In the genomic region with DNA sequence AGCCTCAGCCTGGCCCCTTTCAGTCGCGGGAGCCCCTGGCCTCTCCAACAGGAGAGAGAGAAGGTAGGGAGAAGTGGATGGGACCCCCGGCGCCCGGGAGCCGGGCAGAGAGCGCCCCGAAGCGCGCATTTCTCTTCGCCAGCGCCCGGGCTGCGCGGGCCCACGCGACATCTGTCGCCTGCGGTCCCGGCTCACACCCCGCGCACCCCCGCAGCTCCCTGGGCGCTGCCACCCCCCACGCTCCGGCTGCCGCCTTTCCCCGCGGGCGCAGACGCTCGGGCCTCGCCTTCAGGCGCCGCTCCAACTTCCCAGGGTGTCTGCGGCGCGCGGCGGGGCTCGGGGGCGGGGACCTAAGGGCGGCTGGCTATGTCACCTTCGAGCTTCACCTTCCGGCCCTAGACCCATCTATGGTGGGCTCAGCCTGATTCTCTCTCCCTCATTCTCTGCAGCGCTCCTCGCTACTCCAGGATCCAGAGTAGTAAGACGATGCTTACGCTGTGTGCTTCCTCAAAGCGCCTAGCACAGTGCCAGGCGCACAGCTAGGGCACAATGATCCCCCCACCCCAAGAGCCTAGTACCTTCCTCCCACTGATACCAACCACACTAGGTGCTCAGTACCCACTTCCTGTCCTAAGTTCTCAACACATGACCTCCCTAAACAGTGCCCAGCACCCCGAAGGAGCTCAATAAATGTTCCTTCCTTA, we compare ENCODE assay signal across 8 cellular contexts. TPM values are rescaled to one million over a fixed set of nuclear protein-coding genes. Genes with fewer than 3 reads are reported as not detected.
A peak's percentile ranks its signal among the peaks of the same experiment; 100 is the strongest.
DNase-seq lines count a peak whose midpoint lies in the region; ATAC-seq and TF ChIP-seq lines count a peak whose summit lies in the region.

No MANE protein-coding gene starts in this region.

- H3K4me1 ChIP-seq in mesodermal cell (ENCODE audit: control insufficient read depth, insufficient read depth, low read length, poor library complexity, severe bottlenecking) = peaks cover 30% of the 10 kb centered on the region

- DNase-seq in BJ (ENCODE audit: low read depth) (no peak), H7 (peak; percentile 62), NOMO-1 treated with dmso at 0.1 percent for 144 hours (lab: John Stamatoyannopoulos, UW; ENCODE audit: unreplicated experiment) (no peak)
- DNase-seq in activated naive CD8-positive, alpha-beta T cell treated with anti-CD3 and anti-CD28 coated beads for 36 hours = peak; percentile 30
- DNase-seq in stimulated activated naive CD4-positive, alpha-beta T cell treated with Interleukin-2 at 50 U/mL for 16 hours (lab: John Stamatoyannopoulos, UW) = no peak

- no peaks in the 10 kb centered on the region for H3K9me3 ChIP-seq in mesodermal cell (ENCODE audit: control insufficient read depth, low read length)

- CTCF ChIA-PET in BJ (lab: Yijun Ruan, JAX) = interaction anchor here (1.1 to 3.8 kb wide), 6 partner anchors 9 to 175 kb away, joined by 3 to 55 read pairs (median 6); no protein-coding TSS in a partner anchor

- no peak for TF ChIP-seq CTCF in BJ (IDR thresholded peaks at IDR 0.05; ENCODE audit: insufficient read depth, low read depth, low read length)

- peaks cover 51% of the 10 kb centered on the region for H3K27me3 ChIP-seq in BJ (ENCODE audit: control insufficient read depth, insufficient read depth, low read length)
- peaks cover 68% of the 10 kb centered on the region for H3K27me3 ChIP-seq in H7 (ENCODE audit: control insufficient read depth, insufficient read depth, low read length)

- peaks cover 86% of the 10 kb centered on the region for H3K27me3 Mint-ChIP-seq in activated naive CD8-positive, alpha-beta T cell treated with anti-CD3 and anti-CD28 coated beads for 36 hours

- 0 out of 2 replicates have a peak overlapping the region, but pooled peaks have one; percentile 8 for H3K4me3 ChIP-seq in BJ (ENCODE audit: low read depth, low read length)
- peak overlapping the region; percentile 71 for H3K4me3 ChIP-seq in H7 (ENCODE audit: insufficient read depth, low read depth, low read length)
- peak overlapping the region; percentile 27 for H3K4me3 ChIP-seq in mesodermal cell (ENCODE audit: extremely low read depth, insufficient read depth, low read length, poor library complexity, severe bottlenecking)

- no peaks in the 10 kb centered on the region for H3K36me3 ChIP-seq in BJ (ENCODE audit: control insufficient read depth, insufficient read depth, low read length)
- no peaks in the 10 kb centered on the region for H3K36me3 ChIP-seq in H7 (replicated peaks; ENCODE audit: control insufficient read depth, insufficient read depth, low read length)
- H3K36me3 ChIP-seq in mesodermal cell (ENCODE audit: control insufficient read depth, insufficient read depth, low read length) = no peaks in the 10 kb centered on the region

- H3K27ac ChIP-seq in mesodermal cell (ENCODE audit: low read depth, low read length, severe bottlenecking) = no peak overlapping the region

- H3K4me3 Mint-ChIP-seq in activated naive CD8-positive, alpha-beta T cell treated with anti-CD3 and anti-CD28 coated beads for 36 hours = peak overlapping the region; percentile 81

- WGBS in mesodermal cell (ENCODE audit: insufficient coverage in 2 of 2), 2 experiments = 2 to 4% methylated on average over 38 to 50 of the region's 52 CpGs

- H3K36me3 Mint-ChIP-seq in activated naive CD8-positive, alpha-beta T cell treated with anti-CD3 and anti-CD28 coated beads for 36 hours = no peaks in the 10 kb centered on the region

- no peaks in the 10 kb centered on the region for H3K9me3 Mint-ChIP-seq in activated naive CD8-positive, alpha-beta T cell treated with anti-CD3 and anti-CD28 coated beads for 36 hours

- peaks cover 25% of the 10 kb centered on the region for H3K4me1 Mint-ChIP-seq in activated naive CD8-positive, alpha-beta T cell treated with anti-CD3 and anti-CD28 coated beads for 36 hours

- POLR2A ChIA-PET in BJ (lab: Charles Lee) = no interaction called here

- no peak overlapping the region for H3K27ac Mint-ChIP-seq in activated naive CD8-positive, alpha-beta T cell treated with anti-CD3 and anti-CD28 coated beads for 36 hours

- ATAC-seq in HG02981 (IDR thresholded peaks at IDR 0.05; ENCODE audit: unreplicated experiment) (no peak), GM21528 (IDR thresholded peaks at IDR 0.05; ENCODE audit: low FRiP score, unreplicated experiment) (no peak)

RNA-seq across cellular contexts. Expression of a gene that starts 1.6 kb away (rescaled TPM):
- polyA plus RNA-seq in BJ (2011; rRNA removed) = 0.02 TPM in 1 of 2 replicates, not detected in the other
- not detected in 2 replicates for polyA minus RNA-seq in BJ (2011; rRNA and poly(A)+ RNA removed)
- total RNA-seq in H7 (2014; rRNA removed; shearing (Covaris generic)) = 0.33 and 0.59 TPM in 2 replicates
- total RNA-seq in activated naive CD8-positive, alpha-beta T cell treated with anti-CD3 and anti-CD28 coated beads for 36 hours = not detected
- polyA plus RNA-seq in mesodermal cell (2013, experiment 1 of 2) = 0.22 TPM
- 0.05 TPM for polyA plus RNA-seq in mesodermal cell (2013, experiment 2 of 2)

RNA-seq across cellular contexts. Expression of a gene that starts 31.1 kb away (rescaled TPM):
- polyA plus RNA-seq in BJ (2011; rRNA removed) = 23.2 and 27.3 TPM in 2 replicates
- 32.7 and 33.9 TPM in 2 replicates for polyA minus RNA-seq in BJ (2011; rRNA and poly(A)+ RNA removed)
- 10.4 and 13.2 TPM in 2 replicates for total RNA-seq in H7 (2014; rRNA removed; shearing (Covaris generic))
- 1 to 10 TPM; 7.3 to 8.0 TPM for total RNA-seq in activated naive CD8-positive, alpha-beta T cell treated with anti-CD3 and anti-CD28 coated beads for 36 hours
- 18.9 TPM for polyA plus RNA-seq in mesodermal cell (2013, experiment 1 of 2)
- polyA plus RNA-seq in mesodermal cell (2013, experiment 2 of 2) = 16.9 TPM

Comparison
In these comparisons a context has a peak if more than half of its experiments do, and no peak if none do; other contexts are left out.
1. DNase-seq: peak in H7 (single experiment) and activated naive CD8-positive, alpha-beta T cell treated with anti-CD3 and anti-CD28 coated beads for 36 hours (single experiment); none in BJ (single experiment), stimulated activated naive CD4-positive, alpha-beta T cell treated with Interleukin-2 at 50 U/mL for 16 hours (single experiment) and NOMO-1 treated with dmso at 0.1 percent for 144 hours (single experiment).
2. H3K4me3 ChIP-seq: peak in every context shown above with its lines; median percentile 71 in H7; 27 in mesodermal cell; 8 in BJ.